In the genomic region with DNA sequence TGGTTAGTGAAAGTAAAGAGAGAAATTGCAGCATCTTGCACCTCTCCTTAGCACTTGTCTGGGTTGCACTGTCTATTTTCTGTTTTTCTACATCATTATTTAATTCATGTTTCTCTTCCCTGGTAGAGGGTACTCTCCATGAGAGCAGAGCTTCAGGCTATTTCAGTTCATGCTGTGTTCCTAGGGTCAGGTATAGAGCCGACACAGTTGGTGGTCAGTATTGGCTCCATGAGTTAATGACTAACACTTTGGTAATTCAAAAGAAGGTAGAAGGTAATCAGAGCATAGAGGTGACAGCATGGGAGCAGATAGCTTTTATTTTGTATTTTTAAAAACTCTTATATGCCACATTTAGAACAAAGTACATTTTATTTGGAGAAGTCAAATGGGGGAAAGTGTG, we compare ENCODE assay signal across 1 cellular context.
TF ChIP-seq lines count a peak whose summit lies in the region.

No MANE protein-coding gene starts in this region.

TF ChIP-seq in H1, 55 proteins besides CTCF, POLR2A, EP300 and RAD21:
- TF ChIP-seq CTBP2 (IDR thresholded peaks at IDR 0.05; ENCODE audit: borderline replicate concordance, insufficient read depth, insufficient read length, low read length) = no peak
- TF ChIP-seq NRF1 (IDR thresholded peaks at IDR 0.05; ENCODE audit: low read depth, low read length) = no peak
- TF ChIP-seq YY1 (IDR thresholded peaks at IDR 0.05; ENCODE audit: low read depth, low read length) = no peak
- no peak for TF ChIP-seq EGR1 (IDR thresholded peaks at IDR 0.05; ENCODE audit: borderline replicate concordance, low read depth, low read length)
- no peak for TF ChIP-seq TBP (IDR thresholded peaks at IDR 0.05; ENCODE audit: low read depth, low read length)
- TF ChIP-seq SP4 (IDR thresholded peaks at IDR 0.05; ENCODE audit: low read length) = no peak
- TF ChIP-seq, protein P1, sequence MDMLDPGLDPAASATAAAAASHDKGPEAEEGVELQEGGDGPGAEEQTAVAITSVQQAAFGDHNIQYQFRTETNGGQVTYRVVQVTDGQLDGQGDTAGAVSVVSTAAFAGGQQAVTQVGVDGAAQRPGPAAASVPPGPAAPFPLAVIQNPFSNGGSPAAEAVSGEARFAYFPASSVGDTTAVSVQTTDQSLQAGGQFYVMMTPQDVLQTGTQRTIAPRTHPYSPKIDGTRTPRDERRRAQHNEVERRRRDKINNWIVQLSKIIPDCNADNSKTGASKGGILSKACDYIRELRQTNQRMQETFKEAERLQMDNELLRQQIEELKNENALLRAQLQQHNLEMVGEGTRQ (IDR thresholded peaks at IDR 0.05; ENCODE audit: low read length) = peak; percentile 54
- TF ChIP-seq SIX5 (IDR thresholded peaks at IDR 0.05; ENCODE audit: low read depth, low read length) = no peak
- 0 out of 2 replicates have a peak, but pooled peaks have one; percentile 15 for TF ChIP-seq SP1 (IDR thresholded peaks at IDR 0.05; ENCODE audit: low read depth, low read length)
- no peak for TF ChIP-seq RNF2 (IDR thresholded peaks at IDR 0.05; ENCODE audit: borderline replicate concordance, low read depth, low read length, missing control alignments, poor library complexity, severe bottlenecking)
- no peak for TF ChIP-seq RFX5 (IDR thresholded peaks at IDR 0.05; ENCODE audit: borderline replicate concordance, low read depth, low read length)
- no peak for TF ChIP-seq CEBPB (IDR thresholded peaks at IDR 0.05; ENCODE audit: low read depth, low read length)
- no peak for TF ChIP-seq ZNF274 (IDR thresholded peaks at IDR 0.05; ENCODE audit: borderline replicate concordance, extremely low read depth, low read length)
- TF ChIP-seq POLR2AphosphoS5 (IDR thresholded peaks at IDR 0.05; ENCODE audit: low read depth, low read length) = no peak
- no peak for TF ChIP-seq TCF12 (IDR thresholded peaks at IDR 0.05; ENCODE audit: low read depth, low read length)
- peak; percentile 85 for TF ChIP-seq NANOG (IDR thresholded peaks at IDR 0.05; ENCODE audit: insufficient read depth, low read depth, low read length, poor library complexity, severe bottlenecking)
- TF ChIP-seq MAFK (IDR thresholded peaks at IDR 0.05; ENCODE audit: low read depth, low read length) = no peak
- no peak for TF ChIP-seq RXRA (IDR thresholded peaks at IDR 0.05; ENCODE audit: insufficient read depth, low read depth, low read length)
- no peak for TF ChIP-seq HDAC2 (IDR thresholded peaks at IDR 0.05; ENCODE audit: borderline replicate concordance in 1 of 2, low read depth in 2 of 2, low read length in 2 of 2)
- TF ChIP-seq RBBP5 (IDR thresholded peaks at IDR 0.05; ENCODE audit: borderline replicate concordance, low read depth, low read length) = no peak
- 0 out of 2 replicates have a peak, but pooled peaks have one; percentile 34 for TF ChIP-seq POU5F1 (IDR thresholded peaks at IDR 0.05; ENCODE audit: low read depth, low read length)
- no peak for TF ChIP-seq EZH2 (IDR thresholded peaks at IDR 0.05; ENCODE audit: low read depth, low read length, severe bottlenecking)
- no peak for TF ChIP-seq ASH2L (IDR thresholded peaks at IDR 0.05; ENCODE audit: low read length)
- no peak for TF ChIP-seq SIRT6 (IDR thresholded peaks at IDR 0.05; ENCODE audit: low read length)
- TF ChIP-seq KDM5A (IDR thresholded peaks at IDR 0.05; ENCODE audit: low read length) = no peak
- no peak for TF ChIP-seq HDAC6 (IDR thresholded peaks at IDR 0.05; ENCODE audit: low read depth, low read length)
- TF ChIP-seq JUND (IDR thresholded peaks at IDR 0.05; ENCODE audit: low read length) = 0 out of 2 replicates have a peak, but pooled peaks have one; percentile 48
- no peak for TF ChIP-seq TAF7 (optimal IDR thresholded peaks at IDR 0.05; ENCODE audit: borderline replicate concordance, low read depth, low read length)
- no peak for TF ChIP-seq GABPA (IDR thresholded peaks at IDR 0.05; ENCODE audit: borderline replicate concordance, insufficient read depth, low read length)
- TF ChIP-seq GTF2F1 (IDR thresholded peaks at IDR 0.05; ENCODE audit: borderline replicate concordance, low read depth, low read length) = no peak
- TF ChIP-seq, protein P2, sequence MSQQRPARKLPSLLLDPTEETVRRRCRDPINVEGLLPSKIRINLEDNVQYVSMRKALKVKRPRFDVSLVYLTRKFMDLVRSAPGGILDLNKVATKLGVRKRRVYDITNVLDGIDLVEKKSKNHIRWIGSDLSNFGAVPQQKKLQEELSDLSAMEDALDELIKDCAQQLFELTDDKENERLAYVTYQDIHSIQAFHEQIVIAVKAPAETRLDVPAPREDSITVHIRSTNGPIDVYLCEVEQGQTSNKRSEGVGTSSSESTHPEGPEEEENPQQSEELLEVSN (IDR thresholded peaks at IDR 0.05) = no peak
- TF ChIP-seq BRCA1 (IDR thresholded peaks at IDR 0.05; ENCODE audit: low read depth, low read length) = no peak
- TF ChIP-seq SUZ12 (IDR thresholded peaks at IDR 0.05; ENCODE audit: low read length) = no peak
- no peak for TF ChIP-seq CHD7 (IDR thresholded peaks at IDR 0.05; ENCODE audit: insufficient replicate concordance, low read length)
- no peak for TF ChIP-seq CBX8 (IDR thresholded peaks at IDR 0.05; ENCODE audit: borderline replicate concordance, low read depth, low read length)
- TF ChIP-seq KDM1A (IDR thresholded peaks at IDR 0.05; ENCODE audit: borderline replicate concordance, low read length) = no peak
- TF ChIP-seq KDM4A (IDR thresholded peaks at IDR 0.05; ENCODE audit: low read depth, low read length, severe bottlenecking) = no peak
- TF ChIP-seq BCL11A (IDR thresholded peaks at IDR 0.05; ENCODE audit: low read depth in 2 of 2, low read length in 2 of 2) = peak; percentile 64 to 91
- TF ChIP-seq TEAD4 (IDR thresholded peaks at IDR 0.05; ENCODE audit: low read depth, low read length) = no peak
- no peak for TF ChIP-seq CREB1 (IDR thresholded peaks at IDR 0.05)
- no peak for TF ChIP-seq SIN3A (conservative IDR thresholded peaks at IDR 0.05 in 1 of 2, IDR thresholded peaks at IDR 0.05 in 1 of 2; ENCODE audit: low read depth in 1 of 2, low read length in 2 of 2)
- no peak for TF ChIP-seq CHD1 (IDR thresholded peaks at IDR 0.05; ENCODE audit: low read depth, low read length)
- no peak for TF ChIP-seq CBX5 (IDR thresholded peaks at IDR 0.05; ENCODE audit: low read depth, low read length)
- TF ChIP-seq, protein P3, sequence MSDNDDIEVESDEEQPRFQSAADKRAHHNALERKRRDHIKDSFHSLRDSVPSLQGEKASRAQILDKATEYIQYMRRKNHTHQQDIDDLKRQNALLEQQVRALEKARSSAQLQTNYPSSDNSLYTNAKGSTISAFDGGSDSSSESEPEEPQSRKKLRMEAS (IDR thresholded peaks at IDR 0.05) = no peak
- no peak for TF ChIP-seq SP2 (IDR thresholded peaks at IDR 0.05; ENCODE audit: low read length)
- TF ChIP-seq SRF (IDR thresholded peaks at IDR 0.05; ENCODE audit: low read depth, low read length) = no peak
- no peak for TF ChIP-seq CHD2 (IDR thresholded peaks at IDR 0.05; ENCODE audit: low read length)
- no peak for TF ChIP-seq TAF1 (IDR thresholded peaks at IDR 0.05; ENCODE audit: low read depth, low read length)
- TF ChIP-seq SAP30 (IDR thresholded peaks at IDR 0.05; ENCODE audit: insufficient read depth, insufficient replicate concordance, low read length) = no peak
- no peak for TF ChIP-seq ATF3 (IDR thresholded peaks at IDR 0.05; ENCODE audit: insufficient read depth, low read depth, low read length)
- TF ChIP-seq BACH1 (IDR thresholded peaks at IDR 0.05; ENCODE audit: low read length) = no peak
